16 cellular contexts compared by ENCODE assay signal in genomic region chr15:31248951-31249350, GRCh38.
A peak's percentile ranks its signal among the peaks of the same experiment; 100 is the strongest.
DNase-seq lines count a peak whose midpoint lies in the region; ATAC-seq and TF ChIP-seq lines count a peak whose summit lies in the region.
"Had no signal": no experiment of that assay in that cellular context is flagged by ENCODE, and none has a peak within 500 bp of the region (broad histone marks: within the 10 kb centered on the region; RNA-seq: fewer than 3 reads in every experiment).

No MANE protein-coding gene starts in this region.

- H3K14ac ChIP-seq in mesenchymal stem cell (ENCODE audit: low read length in 2 of 2), result no peak overlapping the region

- H3K9ac ChIP-seq in mesenchymal stem cell (ENCODE audit: low read length), result no peak overlapping the region
- H3K9ac ChIP-seq: BLaER1 had no signal

- no peaks in the 10 kb centered on the region for H3K36me3 ChIP-seq in left ventricle myocardium inferior
- H3K36me3 ChIP-seq in mesenchymal stem cell (ENCODE audit: control insufficient read depth in 1 of 2, insufficient read depth in 2 of 2, low read depth in 1 of 2, low read length in 2 of 2), result no peaks in the 10 kb centered on the region
- no peaks in the 10 kb centered on the region for H3K36me3 ChIP-seq in sigmoid colon
- H3K36me3 ChIP-seq in CD8-positive, alpha-beta T cell (ENCODE audit: insufficient read depth, low read length), result no peaks in the 10 kb centered on the region
- H3K36me3 ChIP-seq: BLaER1 had no signal

- TF ChIP-seq EP300 in sigmoid colon (IDR thresholded peaks at IDR 0.05), result no peak

- H3K4me3 ChIP-seq in left ventricle myocardium inferior (no peak overlapping the region), mesenchymal stem cell (ENCODE audit: insufficient read depth in 1 of 2, low read depth in 1 of 2, low read length in 2 of 2) (no peak overlapping the region), sigmoid colon (no peak overlapping the region)
- no peak overlapping the region for H3K4me3 ChIP-seq in CD8-positive, alpha-beta T cell (ENCODE audit: low read depth, low read length)
- H3K4me3 ChIP-seq: BLaER1 had no signal

- TF ChIP-seq POLR2A in sigmoid colon (IDR thresholded peaks at IDR 0.05), result no peak

- POLR2A ChIA-PET in CD8-positive, alpha-beta T cell (lab: Charles Lee), result no interaction called here

- no peaks in the 10 kb centered on the region for H3K9me3 Mint-ChIP-seq in CD8-positive, alpha-beta T cell
- H3K9me3 Mint-ChIP-seq: CD4-positive, alpha-beta memory T cell; H9 had no signal

- no peak overlapping the region for H2BK12ac ChIP-seq in mesenchymal stem cell (ENCODE audit: low read length in 2 of 2)

- H2AFZ ChIP-seq in mesenchymal stem cell (ENCODE audit: low read depth, low read length), result no peak overlapping the region

- CTCF ChIA-PET in CD8-positive, alpha-beta T cell (lab: Charles Lee), result no interaction called here

- no peak overlapping the region for H4K8ac ChIP-seq in mesenchymal stem cell (ENCODE audit: low read length)

- no peaks in the 10 kb centered on the region for H3K79me1 ChIP-seq in mesenchymal stem cell (replicated peaks; ENCODE audit: low read length, poor library complexity, severe bottlenecking)

- H3K36me3 Mint-ChIP-seq in CD8-positive, alpha-beta T cell, result no peaks in the 10 kb centered on the region
- H3K36me3 Mint-ChIP-seq: CD14-positive monocyte; CD4-positive, alpha-beta memory T cell had no signal

- no peak for TF ChIP-seq CTCF in left ventricle myocardium inferior (IDR thresholded peaks at IDR 0.05; ENCODE audit: borderline replicate concordance)
- no peak for TF ChIP-seq CTCF in sigmoid colon (IDR thresholded peaks at IDR 0.05)
- TF ChIP-seq CTCF in CD8-positive, alpha-beta T cell (IDR thresholded peaks at IDR 0.05), result no peak

- no peak overlapping the region for H3K18ac ChIP-seq in mesenchymal stem cell (ENCODE audit: low read depth in 1 of 2, low read length in 2 of 2)

- no peak for ATAC-seq in Right ventricle myocardium superior (ENCODE audit: poor library complexity)
- ATAC-seq in GM18870 (IDR thresholded peaks at IDR 0.05; ENCODE audit: unreplicated experiment), result no peak
- ATAC-seq in HG02840 (IDR thresholded peaks at IDR 0.05; ENCODE audit: low FRiP score, unreplicated experiment), result no peak
- no peak for ATAC-seq in CD8-positive, alpha-beta T cell
- ATAC-seq: HepG2 had no signal

- no peaks in the 10 kb centered on the region for H3K27me3 Mint-ChIP-seq in CD8-positive, alpha-beta T cell (ENCODE audit: low read depth)
- H3K27me3 Mint-ChIP-seq: CD4-positive, alpha-beta memory T cell had no signal

- no peak overlapping the region for H3K23ac ChIP-seq in mesenchymal stem cell (ENCODE audit: low read length in 2 of 2)

- H3K4ac ChIP-seq in mesenchymal stem cell (ENCODE audit: low read depth in 1 of 2, low read length in 2 of 2), result no peak overlapping the region

- H3K27ac ChIP-seq in left ventricle myocardium inferior (replicated peaks) (no peak overlapping the region), mesenchymal stem cell (ENCODE audit: low read length, poor library complexity, severe bottlenecking) (no peak overlapping the region), sigmoid colon (no peak overlapping the region)
- H3K27ac ChIP-seq in CD8-positive, alpha-beta T cell (ENCODE audit: low read depth, low read length), result no peak overlapping the region
- H3K27ac ChIP-seq: BLaER1 had no signal

- H3K9me3 ChIP-seq in left ventricle myocardium inferior (replicated peaks) (no peaks in the 10 kb centered on the region), mesenchymal stem cell (ENCODE audit: control insufficient read depth, low read length) (no peaks in the 10 kb centered on the region), sigmoid colon (no peaks in the 10 kb centered on the region)
- no peaks in the 10 kb centered on the region for H3K9me3 ChIP-seq in CD8-positive, alpha-beta T cell (ENCODE audit: low read length)
- H3K9me3 ChIP-seq: BLaER1 had no signal

- no peak overlapping the region for H3K4me3 Mint-ChIP-seq in CD8-positive, alpha-beta T cell
- H3K4me3 Mint-ChIP-seq: CD14-positive monocyte; CD4-positive, alpha-beta memory T cell; H9 had no signal

- H2AK5ac ChIP-seq in mesenchymal stem cell (ENCODE audit: low read length, severe bottlenecking), result no peak overlapping the region

- no peak overlapping the region for H2BK15ac ChIP-seq in mesenchymal stem cell (ENCODE audit: low read depth, poor library complexity, severe bottlenecking)

- no peak overlapping the region for H3K4me2 ChIP-seq in mesenchymal stem cell (ENCODE audit: low read length, poor library complexity, severe bottlenecking)
- H3K4me2 ChIP-seq: BLaER1 had no signal

- 88% methylated on average over 5 of the region's 5 CpGs for WGBS in mesenchymal stem cell
- 92 to 95% methylated on average over 5 of the region's 5 CpGs for WGBS in sigmoid colon, 2 donors

- DNase-seq in Right ventricle myocardium superior, result peak; percentile 18
- no peak for DNase-seq in left ventricle myocardium inferior
- no peak for DNase-seq in mesenchymal stem cell
- DNase-seq in sigmoid colon, result peak; percentile 32
- DNase-seq in CD8-positive, alpha-beta T cell, result no peak
- DNase-seq: 8988T; Calu3; CD4-positive, alpha-beta memory T cell; DMS79 treated with DMSO at 0.1 percent for 48 hours; GF-D8; H9 had no signal

- H3K27me3 ChIP-seq in left ventricle myocardium inferior (ENCODE audit: low read depth), result no peaks in the 10 kb centered on the region
- H3K27me3 ChIP-seq in mesenchymal stem cell (ENCODE audit: control insufficient read depth in 1 of 2, insufficient read depth in 1 of 2, low read length in 2 of 2), result peaks cover 18 to 55% of the 10 kb centered on the region in 2 experiments
- no peaks in the 10 kb centered on the region for H3K27me3 ChIP-seq in sigmoid colon
- H3K27me3 ChIP-seq in CD8-positive, alpha-beta T cell (ENCODE audit: insufficient read depth, low read length), result no peaks in the 10 kb centered on the region
- H3K27me3 ChIP-seq: BLaER1 had no signal

- H4K91ac ChIP-seq in mesenchymal stem cell (ENCODE audit: low read length), result no peak overlapping the region

- H2BK120ac ChIP-seq in mesenchymal stem cell (ENCODE audit: low read depth, low read length), result no peak overlapping the region

- intact Hi-C loops in Right ventricle myocardium superior (cut with DNase I), result no loop called here
- intact Hi-C loops in left ventricle myocardium inferior (cut with micrococcal nuclease), result no loop called here
- intact Hi-C loops in sigmoid colon (cut with DNase I), result no loop called here
- intact Hi-C loops in CD8-positive, alpha-beta T cell (cut with DNase I, micrococcal nuclease), result no loop called here

- peaks cover 4% of the 10 kb centered on the region for H3K4me1 Mint-ChIP-seq in CD8-positive, alpha-beta T cell (ENCODE audit: low read depth)

- H3K4me1 ChIP-seq in left ventricle myocardium inferior (no peaks in the 10 kb centered on the region), mesenchymal stem cell (ENCODE audit: control insufficient read depth, insufficient read depth, low read depth, low read length) (no peaks in the 10 kb centered on the region), sigmoid colon (peaks cover 0 to 6% (median 3%) of the 10 kb centered on the region in 4 donors)
- H3K4me1 ChIP-seq in CD8-positive, alpha-beta T cell (ENCODE audit: insufficient read depth, low read length), result no peaks in the 10 kb centered on the region

- peak overlapping the region; percentile 66 for H2BK5ac ChIP-seq in mesenchymal stem cell (ENCODE audit: low read depth, low read length, poor library complexity, severe bottlenecking)

- no peak overlapping the region for H3K27ac Mint-ChIP-seq in CD8-positive, alpha-beta T cell
- H3K27ac Mint-ChIP-seq: CD14-positive monocyte, H9 had no signal

Comparison
In these comparisons a context has a peak if more than half of its experiments do, and no peak if none do; other contexts are left out.
1. DNase-seq: peak in Right ventricle myocardium superior (single experiment) and sigmoid colon (single experiment); none in left ventricle myocardium inferior (single experiment), mesenchymal stem cell (single experiment) and CD8-positive, alpha-beta T cell (0 of 7).